In the genomic region with DNA sequence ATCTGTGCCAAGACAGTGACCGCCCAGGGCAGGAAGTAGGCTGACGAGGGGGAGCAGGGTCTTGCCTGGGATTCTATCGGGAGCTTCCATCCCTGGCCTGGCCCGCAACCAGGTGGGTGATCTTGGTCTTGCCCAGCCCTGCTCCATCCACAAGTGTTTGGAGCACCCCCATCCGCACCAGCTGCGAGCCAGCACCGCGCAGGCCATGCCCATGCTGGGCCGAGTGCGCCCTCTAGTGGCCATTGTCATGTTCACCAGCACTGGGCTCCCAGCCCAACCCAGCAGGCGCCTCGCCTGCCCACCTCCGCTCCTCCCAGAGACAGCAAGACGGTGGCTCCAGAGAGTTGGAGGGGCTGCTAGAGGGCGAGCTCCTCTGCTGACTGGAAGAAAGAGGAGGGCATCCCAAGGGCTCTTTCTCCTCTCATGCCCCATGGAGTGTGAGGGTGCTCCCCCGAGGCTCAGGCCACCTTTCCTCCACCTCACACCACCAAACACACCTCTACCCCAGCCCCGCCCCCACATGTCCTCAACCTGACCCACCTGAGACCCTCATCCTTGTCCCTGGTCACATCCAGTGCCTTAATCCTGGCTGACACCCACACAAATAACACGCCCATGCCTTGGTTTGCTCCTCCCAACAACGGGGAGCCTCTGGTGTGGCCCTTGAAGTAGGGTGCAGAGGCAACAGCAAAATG, we compare ENCODE assay signal across 8 cellular contexts. TPM values are rescaled to one million over a fixed set of nuclear protein-coding genes. Genes with fewer than 3 reads are reported as not detected.
DNase-seq lines count a peak whose midpoint lies in the region; ATAC-seq and TF ChIP-seq lines count a peak whose summit lies in the region.

No MANE protein-coding gene starts in this region.

- H3K27me3 Mint-ChIP-seq in activated T-cell treated with anti-CD3 and anti-CD28 coated beads, Interleukin-2, amount 50 U/mL, for 4 hours (ENCODE audit: low read depth): no peaks in the 10 kb centered on the region
- peaks cover 4% of the 10 kb centered on the region for H3K27me3 Mint-ChIP-seq in nephron (ENCODE audit: low read depth)

- H3F3A ChIP-seq in PC-9 (ENCODE audit: insufficient read depth, low read depth): no peaks in the 10 kb centered on the region

- H3K27me3 ChIP-seq in PC-9 (ENCODE audit: insufficient read depth, low read depth): peaks cover 10% of the 10 kb centered on the region; the same call in 1 of the 2 replicates
- no peaks in the 10 kb centered on the region for H3K27me3 ChIP-seq in fibroblast of lung (ENCODE audit: control insufficient read depth, insufficient read depth, low read length)

- DNase-seq in DMS 273 (lab: John Stamatoyannopoulos, UW; ENCODE audit: unreplicated experiment) (peak; percentile 97), HUDEP-2 (lab: John Stamatoyannopoulos, UW; ENCODE audit: unreplicated experiment in 76 of 76) (peak in 67 of 76 experiments; percentile 0 to 68 (median 40)), PC-9 (peak; percentile 38 to 83), fibroblast of lung (ENCODE audit: low read depth in 2 of 2) (peak; percentile 59)
- DNase-seq in activated T-cell treated with anti-CD3 and anti-CD28 coated beads, Interleukin-2, amount 50 U/mL, for 4 hours: peak; percentile 86
- peak; percentile 85 for DNase-seq in stimulated activated naive CD8-positive, alpha-beta T cell treated with anti-CD3 and anti-CD28 coated beads, Interleukin-15, Interleukin-2, amounts not matched to agents 100 U/mL and 50 U/mL, for 24 hours

- H2AFZ ChIP-seq in PC-9: no peak overlapping the region
- H2AFZ ChIP-seq in fibroblast of lung (ENCODE audit: low read length): no peak overlapping the region

- H4K20me1 ChIP-seq in PC-9 (ENCODE audit: insufficient read depth) (no peaks in the 10 kb centered on the region), fibroblast of lung (ENCODE audit: control insufficient read depth, extremely low read depth, insufficient read depth, low read length) (no peaks in the 10 kb centered on the region)

- peak; percentile 87 for TF ChIP-seq CTCF in PC-9 (conservative IDR thresholded peaks at IDR 0.05)
- peak; percentile 60 for TF ChIP-seq CTCF in fibroblast of lung (conservative IDR thresholded peaks at IDR 0.05 in 1 of 2, IDR thresholded peaks at IDR 0.05 in 1 of 2; ENCODE audit: low read depth in 1 of 2, low read length in 2 of 2)
- peak; percentile 73 to 82 (median 77) for TF ChIP-seq CTCF in nephron (IDR thresholded peaks at IDR 0.05; ENCODE audit: unreplicated experiment in 3 of 3)

- no peaks in the 10 kb centered on the region for H3K9me3 Mint-ChIP-seq in activated T-cell treated with anti-CD3 and anti-CD28 coated beads, Interleukin-2, amount 50 U/mL, for 4 hours
- peaks cover 9% of the 10 kb centered on the region for H3K9me3 Mint-ChIP-seq in nephron

- H3K36me3 Mint-ChIP-seq in activated T-cell treated with anti-CD3 and anti-CD28 coated beads, Interleukin-2, amount 50 U/mL, for 4 hours (ENCODE audit: insufficient read depth): no peaks in the 10 kb centered on the region
- no peaks in the 10 kb centered on the region for H3K36me3 Mint-ChIP-seq in nephron (ENCODE audit: low read depth)

- CTCF ChIA-PET in PC-9 (lab: Charles Lee): interaction anchor here (0.6 to 1.5 kb wide), 3 partner anchors 37 to 566 kb away, joined by 3 to 8 read pairs (median 5); a partner anchor contains a TSS

- intact Hi-C loops in PC-9 (cut with micrococcal nuclease; ENCODE audit: unreplicated experiment): loop anchor here (1.0 to 2.0 kb wide), 4 partner anchors 37 to 548 kb away; a partner anchor contains a TSS

- H3K4me1 Mint-ChIP-seq in activated T-cell treated with anti-CD3 and anti-CD28 coated beads, Interleukin-2, amount 50 U/mL, for 4 hours (ENCODE audit: low read depth): no peaks in the 10 kb centered on the region
- peaks cover 5% of the 10 kb centered on the region for H3K4me1 Mint-ChIP-seq in nephron

- no peak overlapping the region for H3K4me3 Mint-ChIP-seq in activated T-cell treated with anti-CD3 and anti-CD28 coated beads, Interleukin-2, amount 50 U/mL, for 4 hours
- peak overlapping the region in 1 of 3 experiments; percentile 40 for H3K4me3 Mint-ChIP-seq in nephron

- no TSS peak for BruUV-seq in PC-9 (replicated peaks; lab: Mats Ljungman, UMichigan)

- peak; percentile 70 for ATAC-seq in GM21381 (IDR thresholded peaks at IDR 0.05; ENCODE audit: unreplicated experiment)
- ATAC-seq in activated T-cell treated with anti-CD3 and anti-CD28 coated beads, Interleukin-2, amount 50 U/mL, for 4 hours: peak; percentile 99 to 100
- peak; percentile 98 for ATAC-seq in stimulated activated naive CD8-positive, alpha-beta T cell treated with anti-CD3 and anti-CD28 coated beads, Interleukin-15, Interleukin-2, amounts not matched to agents 100 U/mL and 50 U/mL, for 24 hours

- no peak overlapping the region for H3K4me3 ChIP-seq in PC-9
- no peak overlapping the region for H3K4me3 ChIP-seq in fibroblast of lung (replicated peaks in 1 of 4; ENCODE audit: control extremely low read depth in 1 of 4, insufficient read depth in 1 of 4, low read depth in 3 of 4, low read length in 4 of 4)

- H3K9me3 ChIP-seq in PC-9 (ENCODE audit: insufficient read depth, low read depth) (no peaks in the 10 kb centered on the region), fibroblast of lung (ENCODE audit: control insufficient read depth, insufficient read depth, low read depth, low read length) (no peaks in the 10 kb centered on the region)

- H3K27ac ChIP-seq in PC-9 (no peak overlapping the region), fibroblast of lung (ENCODE audit: insufficient read depth, low read length) (no peak overlapping the region)

- 0 out of 2 replicates have a peak overlapping the region, but pooled peaks have one; percentile 26 for H3K4me2 ChIP-seq in PC-9
- no peak overlapping the region for H3K4me2 ChIP-seq in fibroblast of lung (ENCODE audit: extremely low read depth, insufficient read depth, low read length)

- H3K9me2 ChIP-seq in PC-9 (ENCODE audit: insufficient read depth): no peaks in the 10 kb centered on the region

- no peak overlapping the region for H3K27ac Mint-ChIP-seq in nephron

- H3K36me3 ChIP-seq in PC-9 (ENCODE audit: low read depth): no peaks in the 10 kb centered on the region
- no peaks in the 10 kb centered on the region for H3K36me3 ChIP-seq in fibroblast of lung (ENCODE audit: control insufficient read depth, insufficient read depth, low read length)

- H3K79me2 ChIP-seq in PC-9 (ENCODE audit: low read depth) (no peaks in the 10 kb centered on the region), fibroblast of lung (ENCODE audit: control insufficient read depth, insufficient read depth, low read length) (no peaks in the 10 kb centered on the region)

- H3K9ac ChIP-seq in fibroblast of lung (ENCODE audit: insufficient read depth, low read length): no peak overlapping the region

- H3K4me1 ChIP-seq in PC-9 (replicated peaks; ENCODE audit: insufficient read depth): no peaks in the 10 kb centered on the region
- no peaks in the 10 kb centered on the region for H3K4me1 ChIP-seq in fibroblast of lung (ENCODE audit: control insufficient read depth, extremely low read depth, insufficient read depth, low read length)

- POLR2A ChIA-PET in PC-9 (lab: Charles Lee; ENCODE audit: unreplicated experiment): no interaction called here

RNA-seq across cellular contexts. Expression of a gene that starts 9.8 kb away (rescaled TPM):
- total RNA-seq in PC-9 (2021) (not detected in 2 replicates), fibroblast of lung (not detected in 2 replicates)
- total RNA-seq in activated T-cell treated with anti-CD3 and anti-CD28 coated beads, Interleukin-2, amount 50 U/mL, for 4 hours: under 1 TPM in 1 of 3 donors, not detected in 2; 0.05 TPM
- not detected in 2 replicates for polyA plus RNA-seq in fibroblast of lung
- not detected in 2 replicates for polyA plus RNA-seq in fibroblast of lung (2012)
- polyA minus RNA-seq in fibroblast of lung (ENCODE audit: low replicate concordance): not detected in 2 replicates

RNA-seq across cellular contexts. Expression of a gene that starts 12.9 kb away (rescaled TPM):
- total RNA-seq in PC-9 (2021) (0.33 and 0.70 TPM in 2 replicates), fibroblast of lung (10.1 and 18.7 TPM in 2 replicates)
- total RNA-seq in activated T-cell treated with anti-CD3 and anti-CD28 coated beads, Interleukin-2, amount 50 U/mL, for 4 hours: under 1 TPM; 0.13 to 0.30 (median 0.16) TPM
- polyA plus RNA-seq in fibroblast of lung: 21.4 and 61.7 TPM in 2 replicates
- polyA plus RNA-seq in fibroblast of lung (2012): 38.1 and 143 TPM in 2 replicates
- 40.5 and 212 TPM in 2 replicates for polyA minus RNA-seq in fibroblast of lung (ENCODE audit: low replicate concordance)

RNA-seq across cellular contexts. Expression of a gene that starts 37.3 kb away (rescaled TPM):
- total RNA-seq in PC-9 (2021) (29.3 and 33.4 TPM in 2 replicates), fibroblast of lung (7.3 and 10.5 TPM in 2 replicates)
- total RNA-seq in activated T-cell treated with anti-CD3 and anti-CD28 coated beads, Interleukin-2, amount 50 U/mL, for 4 hours: 10 to 100 TPM; 77.1 to 90.3 (median 85.3) TPM
- 10.4 and 17.1 TPM in 2 replicates for polyA plus RNA-seq in fibroblast of lung
- 19.7 and 34.0 TPM in 2 replicates for polyA plus RNA-seq in fibroblast of lung (2012)
- 17.3 and 27.3 TPM in 2 replicates for polyA minus RNA-seq in fibroblast of lung (ENCODE audit: low replicate concordance)

Comparison
In these comparisons a context has a peak if more than half of its experiments do, and no peak if none do; other contexts are left out.
1. DNase-seq: peak in every context shown above with its lines; median percentile 97 in DMS 273; 86 in activated T-cell treated with anti-CD3 and anti-CD28 coated beads, Interleukin-2, amount 50 U/mL, for 4 hours; 85 in stimulated activated naive CD8-positive, alpha-beta T cell treated with anti-CD3 and anti-CD28 coated beads, Interleukin-15, Interleukin-2, amounts not matched to agents 100 U/mL and 50 U/mL, for 24 hours; 60 in PC-9; 59 in fibroblast of lung; 40 in HUDEP-2.